ENCODE assay signal across 8 cellular contexts in genomic region chr13:48001127-48001881, GRCh38. TPM values are rescaled to one million over a fixed set of nuclear protein-coding genes. Genes with fewer than 3 reads are reported as not detected.
DNase-seq lines count a peak whose midpoint lies in the region; ATAC-seq and TF ChIP-seq lines count a peak whose summit lies in the region.

TSS of gene SUCLA2 (minus strand) at chr13:48001273. CDS start at chr13:48001269, 4 bp downstream.

- no peaks in the 10 kb centered on the region for H3K27me3 Mint-ChIP-seq in activated naive CD4-positive, alpha-beta T cell treated with anti-CD3 and anti-CD28 coated beads, Interleukin-2, amount 50 U/mL, for 24 hours

- peak within 1 kb of the TSS; percentile 77 for H3K27ac Mint-ChIP-seq in activated naive CD4-positive, alpha-beta T cell treated with anti-CD3 and anti-CD28 coated beads, Interleukin-2, amount 50 U/mL, for 24 hours

- peak within 1 kb of the TSS; percentile 18 for H3K27ac ChIP-seq in temporal lobe (ENCODE audit: low read depth, low read length)

- ATAC-seq in HG02571 (IDR thresholded peaks at IDR 0.05; ENCODE audit: unreplicated experiment) (peak; percentile 99), SK-N-SH treated with all-trans-retinoic acid at 6 μM for 48 hours (peak; percentile 100), omental fat pad (ENCODE audit: low FRiP score) (peak; percentile 100)

- H3K4me1 Mint-ChIP-seq in activated naive CD4-positive, alpha-beta T cell treated with anti-CD3 and anti-CD28 coated beads, Interleukin-2, amount 50 U/mL, for 24 hours: peaks cover 43% of the 10 kb centered on the region

- H3K9me3 Mint-ChIP-seq in activated naive CD4-positive, alpha-beta T cell treated with anti-CD3 and anti-CD28 coated beads, Interleukin-2, amount 50 U/mL, for 24 hours: no peaks in the 10 kb centered on the region

- H3K4me3 ChIP-seq in GM08714 (ENCODE audit: low read length): peak within 1 kb of the TSS; percentile 88

- peaks cover 7% of the 10 kb centered on the region for H3K36me3 Mint-ChIP-seq in activated naive CD4-positive, alpha-beta T cell treated with anti-CD3 and anti-CD28 coated beads, Interleukin-2, amount 50 U/mL, for 24 hours

- DNase-seq in NCI-H1048 (lab: John Stamatoyannopoulos, UW) (peak; percentile 45), glomerular endothelial cell (ENCODE audit: extremely low read depth, low read depth, low spot score) (peak; percentile 22), omental fat pad (ENCODE audit: low spot score) (peak; percentile 66)

- TF ChIP-seq CTCF in omental fat pad (IDR thresholded peaks at IDR 0.05): no peak

- peak within 1 kb of the TSS; percentile 96 for H3K4me3 Mint-ChIP-seq in activated naive CD4-positive, alpha-beta T cell treated with anti-CD3 and anti-CD28 coated beads, Interleukin-2, amount 50 U/mL, for 24 hours

TF ChIP-seq in SK-N-SH treated with all-trans-retinoic acid at 6 μM for 48 hours, 23 proteins besides CTCF, POLR2A, EP300 and RAD21:
- TF ChIP-seq OSR1 (CRISPR knock-in tag; IDR thresholded peaks at IDR 0.05) (no peak), CSDC2 (CRISPR knock-in tag; IDR thresholded peaks at IDR 0.05) (no peak), ZNF8 (CRISPR knock-in tag; IDR thresholded peaks at IDR 0.05) (no peak), POU6F1 (CRISPR knock-in tag; IDR thresholded peaks at IDR 0.05; ENCODE audit: borderline replicate concordance, low read depth) (no peak)
TF ChIP-seq in SK-N-SH treated with all-trans-retinoic acid at 6 μM for 48 hours: peak in this region for 0.

RNA-seq across cellular contexts. Expression of gene SUCLA2, which starts in this region (rescaled TPM):
- 25.3 and 27.9 TPM in 2 replicates for total RNA-seq in glomerular endothelial cell
- total RNA-seq in omental fat pad: 10 to 100 TPM; 37.2 to 91.6 (median 68.7) TPM
- total RNA-seq in temporal lobe: 68.1 TPM

Comparison
In these comparisons a context has a peak if more than half of its experiments do, and no peak if none do; other contexts are left out.
1. Peak in every context shown above with its lines: DNase-seq, ATAC-seq, H3K4me3 ChIP-seq and H3K27ac ChIP-seq.